Comparison of ENCODE assay signal across 8 cellular contexts in the genomic region with DNA sequence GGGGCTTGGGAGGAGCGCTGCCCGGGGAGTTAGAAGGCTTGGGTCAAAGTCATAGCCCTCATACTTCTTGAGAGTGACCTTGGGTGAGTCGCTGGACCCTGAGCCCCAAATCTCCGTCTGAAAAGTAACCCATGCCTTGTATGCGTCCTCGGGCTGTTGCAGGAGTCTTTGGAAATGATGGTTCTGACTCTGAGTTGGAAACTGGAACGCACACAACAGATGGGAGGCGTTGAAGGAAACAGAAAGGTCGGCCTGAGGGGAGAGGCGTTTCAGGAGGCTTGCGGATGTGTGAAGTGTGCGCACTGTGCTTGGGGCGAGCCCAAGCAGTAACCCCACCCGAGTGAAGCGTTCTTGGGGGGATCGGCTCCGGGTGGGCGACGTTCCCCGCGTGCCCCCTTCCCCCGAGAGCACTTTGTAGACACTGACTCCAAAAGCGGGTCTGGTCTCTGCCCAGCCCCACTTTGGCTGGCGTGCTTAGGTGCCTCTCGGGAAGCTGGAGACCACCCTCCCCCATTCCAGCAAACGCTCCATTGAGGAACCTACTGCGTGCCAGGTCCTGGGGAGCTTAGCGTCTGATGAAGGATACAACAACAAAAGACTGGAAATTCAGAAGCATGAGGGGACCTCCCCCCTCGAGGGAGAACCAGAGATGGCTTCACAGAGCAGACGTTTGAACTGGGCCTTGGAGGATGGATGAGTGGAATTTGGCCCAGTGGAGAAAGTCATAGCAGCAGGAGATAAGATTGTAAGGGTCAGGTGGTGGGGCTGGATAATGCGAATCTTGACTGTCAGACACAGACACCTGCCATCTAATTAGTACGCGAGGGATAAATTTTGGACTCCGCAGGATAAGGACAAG. TPM values are rescaled to one million over a fixed set of nuclear protein-coding genes. Genes with fewer than 3 reads are reported as not detected.
DNase-seq lines count a peak whose midpoint lies in the region; ATAC-seq and TF ChIP-seq lines count a peak whose summit lies in the region.

No MANE protein-coding gene starts in this region.

- H3K4me3 Mint-ChIP-seq in HFFc6 = peak overlapping the region; percentile 90
- H3K4me3 Mint-ChIP-seq in stimulated activated memory B cell treated with anti-CD40 and anti-IgM and Interleukin-4, amounts not matched to agents 10 μg/mL and 1 μg/mL and 100 μg/mL, for 72 hours = peak overlapping the region; percentile 97

- H3K4me1 ChIP-seq in ascending aorta (peaks cover 3 to 12% of the 10 kb centered on the region in 2 donors), iPS-20b (ENCODE audit: insufficient read depth, low read length) (peaks cover 6% of the 10 kb centered on the region)

- no peak for ATAC-seq in stimulated activated memory B cell treated with anti-CD40 and anti-IgM and Interleukin-4, amounts not matched to agents 10 μg/mL and 1 μg/mL and 100 μg/mL, for 72 hours
- no peak for ATAC-seq in GM21825 (IDR thresholded peaks at IDR 0.05; ENCODE audit: unreplicated experiment)

- H3K27ac Mint-ChIP-seq in HFFc6 = peak overlapping the region; percentile 86
- H3K27ac Mint-ChIP-seq in stimulated activated memory B cell treated with anti-CD40 and anti-IgM and Interleukin-4, amounts not matched to agents 10 μg/mL and 1 μg/mL and 100 μg/mL, for 72 hours = peak overlapping the region; percentile 95

- H3K9me3 Mint-ChIP-seq in HFFc6 = no peaks in the 10 kb centered on the region
- H3K9me3 Mint-ChIP-seq in stimulated activated memory B cell treated with anti-CD40 and anti-IgM and Interleukin-4, amounts not matched to agents 10 μg/mL and 1 μg/mL and 100 μg/mL, for 72 hours = no peaks in the 10 kb centered on the region

- peaks cover 33% of the 10 kb centered on the region for H3K4me1 Mint-ChIP-seq in HFFc6 (ENCODE audit: low read depth)
- H3K4me1 Mint-ChIP-seq in stimulated activated memory B cell treated with anti-CD40 and anti-IgM and Interleukin-4, amounts not matched to agents 10 μg/mL and 1 μg/mL and 100 μg/mL, for 72 hours = peaks cover 16% of the 10 kb centered on the region

- TF ChIP-seq CTCF in AG10803 (conservative IDR thresholded peaks at IDR 0.05; ENCODE audit: low read length) (no peak), HFFc6 (IDR thresholded peaks at IDR 0.05) (no peak), ascending aorta (IDR thresholded peaks at IDR 0.05) (no peak)

- DNase-seq in AG10803 (ENCODE audit: low read depth) (peak; percentile 48), HFFc6 (no peak), ascending aorta (ENCODE audit: low spot score in 2 of 2) (peak in 1 of 2 donors; percentile 60), pons (ENCODE audit: low spot score) (no peak), NCI-H1930 (lab: John Stamatoyannopoulos, UW) (no peak)

- H3K9ac ChIP-seq in iPS-20b (ENCODE audit: low read depth, low read length) = peak overlapping the region; percentile 73

- no peaks in the 10 kb centered on the region for H3K27me3 ChIP-seq in ascending aorta
- H3K27me3 ChIP-seq in iPS-20b (ENCODE audit: insufficient read depth, low read length) = peaks cover 10% of the 10 kb centered on the region; the same call in 1 of the 2 replicates

- H3K4me3 ChIP-seq in AG10803 (ENCODE audit: low read length) (peak overlapping the region; percentile 90), ascending aorta (peak overlapping the region; percentile 88 to 95), iPS-20b (ENCODE audit: low read length) (peak overlapping the region; percentile 99)

- peaks cover 5% of the 10 kb centered on the region; the same call in 1 of the 2 replicates for H3K27me3 Mint-ChIP-seq in HFFc6 (ENCODE audit: insufficient read depth)
- no peaks in the 10 kb centered on the region for H3K27me3 Mint-ChIP-seq in stimulated activated memory B cell treated with anti-CD40 and anti-IgM and Interleukin-4, amounts not matched to agents 10 μg/mL and 1 μg/mL and 100 μg/mL, for 72 hours

- intact Hi-C loops in ascending aorta (cut with DNase I) = loop anchor here (1.0 to 10.0 kb wide), 10 partner anchors 112 to 520 kb away; a partner anchor contains a TSS

- no peaks in the 10 kb centered on the region for H3K36me3 ChIP-seq in ascending aorta
- H3K36me3 ChIP-seq in iPS-20b (ENCODE audit: insufficient read depth, low read depth, low read length) = no peaks in the 10 kb centered on the region

- H3K27ac ChIP-seq in ascending aorta = peak overlapping the region; percentile 81 to 84
- H3K27ac ChIP-seq in iPS-20b (ENCODE audit: low read length) = no peak overlapping the region

- H3K9me3 ChIP-seq in ascending aorta = no peaks in the 10 kb centered on the region
- H3K9me3 ChIP-seq in iPS-20b (ENCODE audit: insufficient read depth, low read depth, low read length) = no peaks in the 10 kb centered on the region

- no peaks in the 10 kb centered on the region; the same call in 1 of the 2 replicates for H3K36me3 Mint-ChIP-seq in HFFc6 (ENCODE audit: low read depth)
- H3K36me3 Mint-ChIP-seq in stimulated activated memory B cell treated with anti-CD40 and anti-IgM and Interleukin-4, amounts not matched to agents 10 μg/mL and 1 μg/mL and 100 μg/mL, for 72 hours = peaks cover 5% of the 10 kb centered on the region

RNA-seq across cellular contexts. Expression of a gene that starts 0.9 kb away (rescaled TPM):
- 10 to 100 TPM; 29.1 to 35.0 (median 32.9) TPM for total RNA-seq in HFFc6 (2021; fragmentation: NEBNext Ultra II Directional; extraction: Animal tissue kit (Norgen Biotek cat#: 25700))
- total RNA-seq in ascending aorta = 5.9 TPM
